1 cellular context compared by ENCODE assay signal in the genomic region with DNA sequence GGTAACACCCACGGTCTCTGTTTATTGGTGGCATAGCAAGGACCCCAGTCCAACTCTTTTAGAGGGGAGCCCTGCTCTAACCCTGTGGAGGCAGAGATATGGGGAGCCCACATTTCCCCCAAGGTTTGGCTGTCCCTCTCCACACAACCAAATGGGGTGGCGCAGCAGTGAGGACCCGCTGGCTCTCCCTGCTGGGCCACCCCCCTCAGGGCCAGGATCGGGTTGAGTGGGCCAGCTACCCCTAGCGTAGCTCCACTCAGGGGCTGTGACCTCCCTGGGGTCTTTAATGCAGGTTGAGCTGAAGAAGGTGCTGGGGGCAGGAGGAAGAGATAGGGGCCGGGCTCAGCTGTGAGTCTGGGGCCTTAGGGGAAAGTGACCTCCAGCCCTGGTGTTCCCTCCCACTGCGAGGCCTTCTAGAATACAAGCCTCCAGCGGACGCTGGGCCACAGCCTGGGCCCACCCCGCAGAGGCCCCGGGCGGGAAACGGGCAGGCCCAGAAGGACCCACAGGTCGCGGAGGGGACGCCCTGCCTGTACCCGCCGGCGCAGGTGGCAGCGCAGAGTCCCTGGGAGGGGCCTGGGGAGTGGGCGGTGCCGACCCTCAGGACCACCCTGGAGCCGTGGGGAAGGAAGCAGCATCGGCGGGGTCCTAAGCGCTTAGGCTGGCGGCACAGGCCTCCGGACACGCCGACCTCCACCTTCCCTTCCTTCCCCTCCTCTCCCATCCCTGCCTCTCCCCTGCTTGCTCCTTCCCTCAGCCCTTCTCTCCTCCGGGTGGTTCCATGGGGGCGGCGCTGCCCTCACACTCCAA.
TF ChIP-seq lines count a peak whose summit lies in the region.

No MANE protein-coding gene starts in this region.

TF ChIP-seq in HepG2, 621 proteins besides CTCF, POLR2A, EP300 and RAD21:
- peak; percentile 41; the same call in 1 of the 2 replicates for TF ChIP-seq ZNF776 (CRISPR knock-in tag; IDR thresholded peaks at IDR 0.05)
- TF ChIP-seq, protein P1, sequence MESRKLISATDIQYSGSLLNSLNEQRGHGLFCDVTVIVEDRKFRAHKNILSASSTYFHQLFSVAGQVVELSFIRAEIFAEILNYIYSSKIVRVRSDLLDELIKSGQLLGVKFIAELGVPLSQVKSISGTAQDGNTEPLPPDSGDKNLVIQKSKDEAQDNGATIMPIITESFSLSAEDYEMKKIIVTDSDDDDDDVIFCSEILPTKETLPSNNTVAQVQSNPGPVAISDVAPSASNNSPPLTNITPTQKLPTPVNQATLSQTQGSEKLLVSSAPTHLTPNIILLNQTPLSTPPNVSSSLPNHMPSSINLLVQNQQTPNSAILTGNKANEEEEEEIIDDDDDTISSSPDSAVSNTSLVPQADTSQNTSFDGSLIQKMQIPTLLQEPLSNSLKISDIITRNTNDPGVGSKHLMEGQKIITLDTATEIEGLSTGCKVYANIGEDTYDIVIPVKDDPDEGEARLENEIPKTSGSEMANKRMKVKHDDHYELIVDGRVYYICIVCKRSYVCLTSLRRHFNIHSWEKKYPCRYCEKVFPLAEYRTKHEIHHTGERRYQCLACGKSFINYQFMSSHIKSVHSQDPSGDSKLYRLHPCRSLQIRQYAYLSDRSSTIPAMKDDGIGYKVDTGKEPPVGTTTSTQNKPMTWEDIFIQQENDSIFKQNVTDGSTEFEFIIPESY (CRISPR knock-in tag; IDR thresholded peaks at IDR 0.05): 0 out of 2 replicates have a peak, but pooled peaks have one; percentile 39
- TF ChIP-seq, protein P2, sequence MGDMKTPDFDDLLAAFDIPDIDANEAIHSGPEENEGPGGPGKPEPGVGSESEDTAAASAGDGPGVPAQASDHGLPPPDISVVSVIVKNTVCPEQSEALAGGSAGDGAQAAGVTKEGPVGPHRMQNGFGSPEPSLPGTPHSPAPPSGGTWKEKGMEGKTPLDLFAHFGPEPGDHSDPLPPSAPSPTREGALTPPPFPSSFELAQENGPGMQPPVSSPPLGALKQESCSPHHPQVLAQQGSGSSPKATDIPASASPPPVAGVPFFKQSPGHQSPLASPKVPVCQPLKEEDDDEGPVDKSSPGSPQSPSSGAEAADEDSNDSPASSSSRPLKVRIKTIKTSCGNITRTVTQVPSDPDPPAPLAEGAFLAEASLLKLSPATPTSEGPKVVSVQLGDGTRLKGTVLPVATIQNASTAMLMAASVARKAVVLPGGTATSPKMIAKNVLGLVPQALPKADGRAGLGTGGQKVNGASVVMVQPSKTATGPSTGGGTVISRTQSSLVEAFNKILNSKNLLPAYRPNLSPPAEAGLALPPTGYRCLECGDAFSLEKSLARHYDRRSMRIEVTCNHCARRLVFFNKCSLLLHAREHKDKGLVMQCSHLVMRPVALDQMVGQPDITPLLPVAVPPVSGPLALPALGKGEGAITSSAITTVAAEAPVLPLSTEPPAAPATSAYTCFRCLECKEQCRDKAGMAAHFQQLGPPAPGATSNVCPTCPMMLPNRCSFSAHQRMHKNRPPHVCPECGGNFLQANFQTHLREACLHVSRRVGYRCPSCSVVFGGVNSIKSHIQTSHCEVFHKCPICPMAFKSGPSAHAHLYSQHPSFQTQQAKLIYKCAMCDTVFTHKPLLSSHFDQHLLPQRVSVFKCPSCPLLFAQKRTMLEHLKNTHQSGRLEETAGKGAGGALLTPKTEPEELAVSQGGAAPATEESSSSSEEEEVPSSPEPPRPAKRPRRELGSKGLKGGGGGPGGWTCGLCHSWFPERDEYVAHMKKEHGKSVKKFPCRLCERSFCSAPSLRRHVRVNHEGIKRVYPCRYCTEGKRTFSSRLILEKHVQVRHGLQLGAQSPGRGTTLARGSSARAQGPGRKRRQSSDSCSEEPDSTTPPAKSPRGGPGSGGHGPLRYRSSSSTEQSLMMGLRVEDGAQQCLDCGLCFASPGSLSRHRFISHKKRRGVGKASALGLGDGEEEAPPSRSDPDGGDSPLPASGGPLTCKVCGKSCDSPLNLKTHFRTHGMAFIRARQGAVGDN (CRISPR knock-in tag; IDR thresholded peaks at IDR 0.05): peak; percentile 17
- no peak for TF ChIP-seq SMARCC2 (IDR thresholded peaks at IDR 0.05)
- TF ChIP-seq ZNF629 (CRISPR knock-in tag; conservative IDR thresholded peaks at IDR 0.05): peak; percentile 63; the same call in 1 of the 2 replicates
